ENCODE assay signal across 9 cellular contexts in the genomic region with DNA sequence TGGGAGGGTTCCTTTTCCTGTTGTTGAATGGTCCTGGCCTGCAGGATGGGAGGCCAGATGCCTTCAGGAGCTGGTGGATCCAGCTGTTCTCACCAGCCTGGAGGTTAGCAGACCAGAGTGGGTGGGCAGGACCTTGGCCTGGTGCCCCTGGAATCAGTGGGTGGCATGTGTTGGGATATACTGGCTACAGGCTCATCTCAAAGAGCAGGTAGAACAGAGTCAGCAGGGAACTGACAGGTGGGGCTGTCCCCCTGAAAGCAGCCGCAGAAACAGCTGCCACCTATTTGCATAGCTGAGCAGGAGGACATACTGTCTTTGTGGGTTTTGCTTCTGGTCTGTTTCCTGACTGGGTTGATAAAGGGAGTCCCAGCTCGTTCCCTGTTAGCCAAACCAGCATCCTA.
DNase-seq lines count a peak whose midpoint lies in the region; ATAC-seq and TF ChIP-seq lines count a peak whose summit lies in the region.
"Had no signal": no experiment of that assay in that cellular context is flagged by ENCODE, and none has a peak within 500 bp of the region (broad histone marks: within the 10 kb centered on the region; RNA-seq: fewer than 3 reads in every experiment).

No MANE protein-coding gene starts in this region.

- DNase-seq in NCI-H2107 treated with DMSO at 0.1 percent for 48 hours (lab: John Stamatoyannopoulos, UW; ENCODE audit: unreplicated experiment) (peak; percentile 30), NCI-H2107 (lab: John Stamatoyannopoulos, UW) (no peak), GM23338 (ENCODE audit: low spot score) (no peak), natural killer cell (no peak), erythroblast (lab: John Stamatoyannopoulos, UW) (no peak), nephron progenitor cell (no peak)
- DNase-seq in effector CD4-positive, alpha-beta T cell = no peak

- H3F3A ChIP-seq in GM23338 (replicated peaks; ENCODE audit: low read depth) (no peaks in the 10 kb centered on the region), Loucy (ENCODE audit: low read depth) (no peaks in the 10 kb centered on the region)

- H3K4me1 Mint-ChIP-seq in GM23338 (peaks cover 9% of the 10 kb centered on the region), natural killer cell (peaks cover 4 to 5% of the 10 kb centered on the region in 2 donors), nephron progenitor cell (peaks cover 36% of the 10 kb centered on the region)

- H3K4me1 ChIP-seq in GM23338 (ENCODE audit: insufficient read depth) (no peaks in the 10 kb centered on the region; the same call in 1 of the 2 replicates), Loucy (ENCODE audit: insufficient read depth, low read length, poor library complexity, severe bottlenecking) (peaks cover 49% of the 10 kb centered on the region)

- H3K4me3 ChIP-seq in GM23338 = no peak overlapping the region
- H3K4me3 ChIP-seq in Loucy (ENCODE audit: low read length, poor library complexity, severe bottlenecking) = peak overlapping the region; percentile 32
- H3K4me3 ChIP-seq: A549 had no signal

- H3K27ac Mint-ChIP-seq in GM23338 (peak overlapping the region; percentile 67; the same call in 1 of the 2 replicates), natural killer cell (peak overlapping the region; percentile 53 to 67), nephron progenitor cell (no peak overlapping the region)

- peak; percentile 12; the same call in 1 of the 3 replicates for ATAC-seq in GM23338
- peak in 2 of 3 donors; percentile 32 to 34 for ATAC-seq in natural killer cell
- ATAC-seq: A549 had no signal

- H3K9me3 Mint-ChIP-seq in GM23338 (no peaks in the 10 kb centered on the region), natural killer cell (no peaks in the 10 kb centered on the region), nephron progenitor cell (no peaks in the 10 kb centered on the region)

- H3K4me3 Mint-ChIP-seq in GM23338 (no peak overlapping the region), natural killer cell (no peak overlapping the region), nephron progenitor cell (no peak overlapping the region)

- H3K36me3 ChIP-seq in GM23338 (ENCODE audit: insufficient read depth) (no peaks in the 10 kb centered on the region), Loucy (ENCODE audit: insufficient read depth, low read length) (peaks cover 4% of the 10 kb centered on the region; the same call in 1 of the 2 replicates)

- no peak overlapping the region for H3K4me2 ChIP-seq in GM23338
- peak overlapping the region; percentile 63 for H3K4me2 ChIP-seq in Loucy (ENCODE audit: low read depth, low read length, poor library complexity, severe bottlenecking)
- H3K4me2 ChIP-seq: A549 had no signal

- H3K27me3 ChIP-seq in GM23338 (ENCODE audit: insufficient read depth) = no peaks in the 10 kb centered on the region
- H3K27me3 ChIP-seq in Loucy (ENCODE audit: insufficient read depth, low read length, poor library complexity, severe bottlenecking) = no peaks in the 10 kb centered on the region

- H3K79me2 ChIP-seq in GM23338 (replicated peaks; ENCODE audit: insufficient read depth) (no peaks in the 10 kb centered on the region), Loucy (ENCODE audit: insufficient read depth, low read length) (no peaks in the 10 kb centered on the region)

- TF ChIP-seq CTCF in GM23338 (conservative IDR thresholded peaks at IDR 0.05; ENCODE audit: low read depth in 2 of 2) = no peak
- TF ChIP-seq CTCF in Loucy (conservative IDR thresholded peaks at IDR 0.05; ENCODE audit: low read length) = no peak
- no peak for TF ChIP-seq CTCF in natural killer cell (IDR thresholded peaks at IDR 0.05)
- no peak for TF ChIP-seq CTCF in nephron progenitor cell (IDR thresholded peaks at IDR 0.05)

- H3K36me3 Mint-ChIP-seq in GM23338 (ENCODE audit: low read depth) (peaks cover 7% of the 10 kb centered on the region; the same call in 1 of the 3 replicates), natural killer cell (no peaks in the 10 kb centered on the region), nephron progenitor cell (ENCODE audit: low read depth) (no peaks in the 10 kb centered on the region)

- intact Hi-C loops in natural killer cell (cut with micrococcal nuclease) = no loop called here

- H3K9ac ChIP-seq in Loucy (ENCODE audit: low read depth, low read length, poor library complexity, severe bottlenecking) = peak overlapping the region; percentile 67

- no peak overlapping the region for H3K27ac ChIP-seq in GM23338 (ENCODE audit: low read depth)
- H3K27ac ChIP-seq: A549 had no signal

- H2AFZ ChIP-seq in GM23338 (no peak overlapping the region), Loucy (ENCODE audit: low read length) (no peak overlapping the region)

- no peaks in the 10 kb centered on the region; the same call in 1 of the 2 replicates for H4K20me1 ChIP-seq in GM23338 (replicated peaks; ENCODE audit: insufficient read depth)
- H4K20me1 ChIP-seq in Loucy (ENCODE audit: insufficient read depth, low read length, poor library complexity, severe bottlenecking) = no peaks in the 10 kb centered on the region

- TF ChIP-seq POLR2A in erythroblast (IDR thresholded peaks at IDR 0.05; ENCODE audit: low read length) = no peak

- H3K27me3 Mint-ChIP-seq in GM23338 (ENCODE audit: insufficient read depth, low read depth, poor library complexity) = peaks cover 5% of the 10 kb centered on the region
- no peaks in the 10 kb centered on the region for H3K27me3 Mint-ChIP-seq in natural killer cell (ENCODE audit: low read depth in 2 of 2)
- peaks cover 3% of the 10 kb centered on the region for H3K27me3 Mint-ChIP-seq in nephron progenitor cell (ENCODE audit: low read depth, poor library complexity)

- H3K9me2 ChIP-seq in GM23338 (ENCODE audit: insufficient read depth) (no peaks in the 10 kb centered on the region), Loucy (replicated peaks; ENCODE audit: low read depth, low read length) (no peaks in the 10 kb centered on the region)

- H3K9me3 ChIP-seq in Loucy (ENCODE audit: insufficient read depth, low read depth, low read length) = no peaks in the 10 kb centered on the region
- H3K9me3 ChIP-seq: A549 had no signal

TF ChIP-seq in GM23338, 12 proteins besides CTCF, POLR2A, EP300 and RAD21:
- TF ChIP-seq EZH2 (IDR thresholded peaks at IDR 0.05; ENCODE audit: low read depth, unreplicated experiment) (no peak), CREB1 (CRISPR knock-in tag; IDR thresholded peaks at IDR 0.05; ENCODE audit: low read depth) (no peak), ZNF114 (CRISPR knock-in tag; IDR thresholded peaks at IDR 0.05) (no peak), NANOG (IDR thresholded peaks at IDR 0.05; ENCODE audit: borderline replicate concordance) (no peak)
- TF ChIP-seq, protein P1, sequence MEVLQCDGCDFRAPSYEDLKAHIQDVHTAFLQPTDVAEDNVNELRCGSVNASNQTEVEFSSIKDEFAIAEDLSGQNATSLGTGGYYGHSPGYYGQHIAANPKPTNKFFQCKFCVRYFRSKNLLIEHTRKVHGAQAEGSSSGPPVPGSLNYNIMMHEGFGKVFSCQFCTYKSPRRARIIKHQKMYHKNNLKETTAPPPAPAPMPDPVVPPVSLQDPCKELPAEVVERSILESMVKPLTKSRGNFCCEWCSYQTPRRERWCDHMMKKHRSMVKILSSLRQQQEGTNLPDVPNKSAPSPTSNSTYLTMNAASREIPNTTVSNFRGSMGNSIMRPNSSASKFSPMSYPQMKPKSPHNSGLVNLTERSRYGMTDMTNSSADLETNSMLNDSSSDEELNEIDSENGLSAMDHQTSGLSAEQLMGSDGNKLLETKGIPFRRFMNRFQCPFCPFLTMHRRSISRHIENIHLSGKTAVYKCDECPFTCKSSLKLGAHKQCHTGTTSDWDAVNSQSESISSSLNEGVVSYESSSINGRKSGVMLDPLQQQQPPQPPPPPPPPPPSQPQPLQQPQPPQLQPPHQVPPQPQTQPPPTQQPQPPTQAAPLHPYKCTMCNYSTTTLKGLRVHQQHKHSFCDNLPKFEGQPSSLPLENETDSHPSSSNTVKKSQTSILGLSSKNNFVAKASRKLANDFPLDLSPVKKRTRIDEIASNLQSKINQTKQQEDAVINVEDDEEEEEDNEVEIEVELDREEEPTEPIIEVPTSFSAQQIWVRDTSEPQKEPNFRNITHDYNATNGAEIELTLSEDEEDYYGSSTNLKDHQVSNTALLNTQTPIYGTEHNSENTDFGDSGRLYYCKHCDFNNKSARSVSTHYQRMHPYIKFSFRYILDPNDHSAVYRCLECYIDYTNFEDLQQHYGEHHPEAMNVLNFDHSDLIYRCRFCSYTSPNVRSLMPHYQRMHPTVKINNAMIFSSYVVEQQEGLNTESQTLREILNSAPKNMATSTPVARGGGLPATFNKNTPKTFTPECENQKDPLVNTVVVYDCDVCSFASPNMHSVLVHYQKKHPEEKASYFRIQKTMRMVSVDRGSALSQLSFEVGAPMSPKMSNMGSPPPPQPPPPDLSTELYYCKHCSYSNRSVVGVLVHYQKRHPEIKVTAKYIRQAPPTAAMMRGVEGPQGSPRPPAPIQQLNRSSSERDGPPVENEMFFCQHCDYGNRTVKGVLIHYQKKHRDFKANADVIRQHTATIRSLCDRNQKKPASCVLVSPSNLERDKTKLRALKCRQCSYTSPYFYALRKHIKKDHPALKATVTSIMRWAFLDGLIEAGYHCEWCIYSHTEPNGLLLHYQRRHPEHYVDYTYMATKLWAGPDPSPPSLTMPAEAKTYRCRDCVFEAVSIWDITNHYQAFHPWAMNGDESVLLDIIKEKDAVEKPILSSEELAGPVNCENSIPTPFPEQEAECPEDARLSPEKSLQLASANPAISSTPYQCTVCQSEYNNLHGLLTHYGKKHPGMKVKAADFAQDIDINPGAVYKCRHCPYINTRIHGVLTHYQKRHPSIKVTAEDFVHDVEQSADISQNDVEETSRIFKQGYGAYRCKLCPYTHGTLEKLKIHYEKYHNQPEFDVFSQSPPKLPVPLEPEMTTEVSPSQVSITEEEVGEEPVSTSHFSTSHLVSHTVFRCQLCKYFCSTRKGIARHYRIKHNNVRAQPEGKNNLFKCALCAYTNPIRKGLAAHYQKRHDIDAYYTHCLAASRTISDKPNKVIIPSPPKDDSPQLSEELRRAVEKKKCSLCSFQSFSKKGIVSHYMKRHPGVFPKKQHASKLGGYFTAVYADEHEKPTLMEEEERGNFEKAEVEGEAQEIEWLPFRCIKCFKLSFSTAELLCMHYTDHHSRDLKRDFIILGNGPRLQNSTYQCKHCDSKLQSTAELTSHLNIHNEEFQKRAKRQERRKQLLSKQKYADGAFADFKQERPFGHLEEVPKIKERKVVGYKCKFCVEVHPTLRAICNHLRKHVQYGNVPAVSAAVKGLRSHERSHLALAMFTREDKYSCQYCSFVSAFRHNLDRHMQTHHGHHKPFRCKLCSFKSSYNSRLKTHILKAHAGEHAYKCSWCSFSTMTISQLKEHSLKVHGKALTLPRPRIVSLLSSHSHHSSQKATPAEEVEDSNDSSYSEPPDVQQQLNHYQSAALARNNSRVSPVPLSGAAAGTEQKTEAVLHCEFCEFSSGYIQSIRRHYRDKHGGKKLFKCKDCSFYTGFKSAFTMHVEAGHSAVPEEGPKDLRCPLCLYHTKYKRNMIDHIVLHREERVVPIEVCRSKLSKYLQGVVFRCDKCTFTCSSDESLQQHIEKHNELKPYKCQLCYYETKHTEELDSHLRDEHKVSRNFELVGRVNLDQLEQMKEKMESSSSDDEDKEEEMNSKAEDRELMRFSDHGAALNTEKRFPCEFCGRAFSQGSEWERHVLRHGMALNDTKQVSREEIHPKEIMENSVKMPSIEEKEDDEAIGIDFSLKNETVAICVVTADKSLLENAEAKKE (CRISPR knock-in tag; IDR thresholded peaks at IDR 0.05) = no peak
